Comparison of ENCODE assay signal across 23 cellular contexts in genomic region chr6:164023535-164023934, GRCh38.
DNase-seq lines count a peak whose midpoint lies in the region; ATAC-seq and TF ChIP-seq lines count a peak whose summit lies in the region.
"Had no signal": no experiment of that assay in that cellular context is flagged by ENCODE, and none has a peak within 500 bp of the region (broad histone marks: within the 10 kb centered on the region; RNA-seq: fewer than 3 reads in every experiment).

No MANE protein-coding gene starts in this region.

- ATAC-seq in gastrocnemius medialis = peak; percentile 57 to 58
- no peak for ATAC-seq in GM21723 (IDR thresholded peaks at IDR 0.05; ENCODE audit: unreplicated experiment)
- ATAC-seq in HG03280 (IDR thresholded peaks at IDR 0.05; ENCODE audit: unreplicated experiment) = no peak
- ATAC-seq: A549, GM12878, GM23338, HCT116 had no signal

- H3K4me1 ChIP-seq in left ventricle myocardium inferior (no peaks in the 10 kb centered on the region), right atrium auricular region (peaks cover 0 to 7% of the 10 kb centered on the region in 2 donors), esophagus muscularis mucosa (peaks cover 0 to 8% (median 0%) of the 10 kb centered on the region in 4 donors), gastrocnemius medialis (peaks cover 22 to 38% of the 10 kb centered on the region in 2 donors)
- H3K4me1 ChIP-seq: A549, BE2C had no signal

- no peak for TF ChIP-seq EP300 in esophagus muscularis mucosa (IDR thresholded peaks at IDR 0.05)

- H3K27ac ChIP-seq in left ventricle myocardium inferior (replicated peaks) (peak overlapping the region; percentile 4), right atrium auricular region (no peak overlapping the region), esophagus muscularis mucosa (replicated peaks in 1 of 4) (no peak overlapping the region), gastrocnemius medialis (peak overlapping the region; percentile 50 to 69 (median 60))
- H3K27ac ChIP-seq: A549 had no signal

- TF ChIP-seq POLR2A in esophagus muscularis mucosa (IDR thresholded peaks at IDR 0.05; ENCODE audit: low read depth) (no peak), gastrocnemius medialis (IDR thresholded peaks at IDR 0.05) (no peak)

- no peak for DNase-seq in left ventricle myocardium inferior
- DNase-seq in right atrium auricular region (ENCODE audit: low spot score) = no peak
- DNase-seq in esophagus muscularis mucosa (ENCODE audit: extremely low spot score) = peak; percentile 39
- peak in 1 of 2 donors; percentile 16 for DNase-seq in gastrocnemius medialis
- DNase-seq in MV-4-11 (lab: John Stamatoyannopoulos, UW) = no peak
- DNase-seq: 8988T; ACHN; AML-193; BE2C; C1 segment of cervical spinal cord; Calu3; CD4-positive, alpha-beta memory T cell; COR-L47; DMS153; EL; GDM1; H9 had no signal

- H3K9me3 ChIP-seq in left ventricle myocardium inferior (replicated peaks) = no peaks in the 10 kb centered on the region
- no peaks in the 10 kb centered on the region for H3K9me3 ChIP-seq in right atrium auricular region
- no peaks in the 10 kb centered on the region for H3K9me3 ChIP-seq in esophagus muscularis mucosa
- H3K9me3 ChIP-seq in gastrocnemius medialis = no peaks in the 10 kb centered on the region
- H3K9me3 ChIP-seq: A549, BE2C had no signal

- H3K27me3 ChIP-seq in left ventricle myocardium inferior (ENCODE audit: low read depth) (no peaks in the 10 kb centered on the region), right atrium auricular region (no peaks in the 10 kb centered on the region), esophagus muscularis mucosa (no peaks in the 10 kb centered on the region), gastrocnemius medialis (no peaks in the 10 kb centered on the region)
- H3K27me3 ChIP-seq: BE2C had no signal

- no peaks in the 10 kb centered on the region for H3K36me3 ChIP-seq in left ventricle myocardium inferior
- no peaks in the 10 kb centered on the region for H3K36me3 ChIP-seq in right atrium auricular region
- no peaks in the 10 kb centered on the region for H3K36me3 ChIP-seq in esophagus muscularis mucosa
- no peaks in the 10 kb centered on the region for H3K36me3 ChIP-seq in gastrocnemius medialis
- H3K36me3 ChIP-seq: BE2C had no signal

- intact Hi-C loops in left ventricle myocardium inferior (cut with micrococcal nuclease) = no loop called here
- intact Hi-C loops in esophagus muscularis mucosa (cut with DNase I) = no loop called here
- intact Hi-C loops in gastrocnemius medialis (cut with DNase I; ENCODE audit: low total_unique reads) = no loop called here

- peak overlapping the region; percentile 25 for H3K4me3 ChIP-seq in left ventricle myocardium inferior
- H3K4me3 ChIP-seq in right atrium auricular region = no peak overlapping the region
- H3K4me3 ChIP-seq in esophagus muscularis mucosa = no peak overlapping the region
- peak overlapping the region; percentile 14 to 56 (median 23) for H3K4me3 ChIP-seq in gastrocnemius medialis
- H3K4me3 ChIP-seq: A549, GM12878, GM23338 had no signal

- no peak for TF ChIP-seq CTCF in left ventricle myocardium inferior (IDR thresholded peaks at IDR 0.05; ENCODE audit: borderline replicate concordance)
- TF ChIP-seq CTCF in right atrium auricular region (IDR thresholded peaks at IDR 0.05) = no peak
- no peak for TF ChIP-seq CTCF in esophagus muscularis mucosa (IDR thresholded peaks at IDR 0.05)
- TF ChIP-seq CTCF in gastrocnemius medialis (IDR thresholded peaks at IDR 0.05 in 4 of 5, conservative IDR thresholded peaks at IDR 0.05 in 1 of 5) = no peak

- WGBS in esophagus muscularis mucosa = 66% methylated on average over 7 of the region's 7 CpGs

- in situ Hi-C loops in gastrocnemius medialis (cut with MboI; ENCODE audit: low sequenced_read_pairs in 4 of 4) = no loop called here

Comparison
In these comparisons a context has a peak if more than half of its experiments do, and no peak if none do; other contexts are left out.
1. H3K27ac ChIP-seq: peak in left ventricle myocardium inferior (single experiment) and gastrocnemius medialis (4 of 4); none in right atrium auricular region (0 of 2) and esophagus muscularis mucosa (0 of 4).
2. H3K4me3 ChIP-seq: peak in left ventricle myocardium inferior (single experiment) and gastrocnemius medialis (4 of 4); none in right atrium auricular region (0 of 2) and esophagus muscularis mucosa (0 of 4).
3. ATAC-seq: peak in gastrocnemius medialis (2 of 2); none in GM21723 (single experiment) and HG03280 (single experiment).